30 cellular contexts compared by ENCODE assay signal in genomic region chr2:96835830-96836229, GRCh38.
"Had no signal": no experiment of that assay in that cellular context is flagged by ENCODE, and none has a peak within 500 bp of the region (broad histone marks: within the 10 kb centered on the region; RNA-seq: fewer than 3 reads in every experiment).

No MANE protein-coding gene starts in this region.

- ATAC-seq: activated CD4-positive, alpha-beta T cell treated with anti-CD3 and anti-CD28 coated beads for 36 hours; activated CD8-positive, alpha-beta memory T cell treated with anti-CD3 and anti-CD28 coated beads, Interleukin-2, amount 10 ng/mL, durations not matched to agents 7 days and 5 days; activated CD8-positive, alpha-beta T cell treated with anti-CD3 and anti-CD28 coated beads, Interleukin-2, amount 10 ng/mL, durations not matched to agents 7 days and 5 days; activated naive CD4-positive, alpha-beta T cell treated with anti-CD3 and anti-CD28 coated beads, Interleukin-2, amount 50 U/mL, for 72 hours; activated T-cell treated with anti-CD3 and anti-CD28 coated beads, Interleukin-2, amount 50 U/mL, for 72 hours; esophagus mucosa had no signal

- H3K27me3 ChIP-seq: brain microvascular endothelial cell, dorsolateral prefrontal cortex had no signal

- H3K27ac ChIP-seq: brain microvascular endothelial cell, coronary artery had no signal

- H3K4me3 ChIP-seq: coronary artery, dorsolateral prefrontal cortex had no signal

- DNase-seq: activated CD4-positive, alpha-beta memory T cell treated with anti-CD3 and anti-CD28 coated beads for 36 hours; activated CD4-positive, alpha-beta T cell treated with anti-CD3 and anti-CD28 coated beads for 36 hours; activated CD4-positive, alpha-beta T cell treated with anti-CD3 and anti-CD28 coated beads, Interleukin-2, amount 10 ng/mL, durations not matched to agents 24 days and 14 days; activated CD4-positive, CD25-positive, alpha-beta regulatory T cell; activated CD4-positive, CD25-positive, alpha-beta regulatory T cell treated with anti-CD3 and anti-CD28 coated beads, Interleukin-2, amount 50 U/mL, for 72 hours; activated CD8-positive, alpha-beta memory T cell treated with anti-CD3 and anti-CD28 coated beads, Interleukin-2, amount 10 ng/mL, durations not matched to agents 7 days and 5 days; activated CD8-positive, alpha-beta memory T cell treated with anti-CD3 and anti-CD28 coated beads, Interleukin-2, amount 50 U/mL, for 4 hours; activated CD8-positive, alpha-beta T cell treated with anti-CD3 and anti-CD28 coated beads, Interleukin-2, amount 10 ng/mL, durations not matched to agents 7 days and 5 days; activated gamma-delta T cell; activated naive CD4-positive, alpha-beta T cell; activated naive CD4-positive, alpha-beta T cell treated with anti-CD3 and anti-CD28 coated beads, Interleukin-2, amount 10 ng/mL, durations not matched to agents 7 days and 5 days; activated naive CD8-positive, alpha-beta T cell treated with anti-CD3 and anti-CD28 coated beads, Interleukin-2, amount 10 ng/mL, durations not matched to agents 7 days and 5 days; activated T-cell treated with anti-CD3 and anti-CD28 coated beads for 4 hours; activated T-cell treated with anti-CD3 and anti-CD28 coated beads, Interleukin-2, amount 50 U/mL, for 24 hours; activated T-cell treated with anti-CD3 and anti-CD28 coated beads, Interleukin-2, amount 50 U/mL, for 72 hours; anterior cingulate cortex; brain microvascular endothelial cell; dorsolateral prefrontal cortex; effector memory CD4-positive, alpha-beta T cell; endodermal cell; foreskin fibroblast; glutamatergic neuron; T-helper 1 cell; T-helper 2 cell had no signal

- H3K36me3 ChIP-seq: brain microvascular endothelial cell had no signal

- FAIRE-seq: astrocyte, bronchial epithelial cell, frontal cortex had no signal
